9 cellular contexts compared by ENCODE assay signal in genomic region chr17:16989230-16989952, GRCh38. TPM values are rescaled to one million over a fixed set of nuclear protein-coding genes. Genes with fewer than 3 reads are reported as not detected.
A peak's percentile ranks its signal among the peaks of the same experiment; 100 is the strongest.
DNase-seq lines count a peak whose midpoint lies in the region; ATAC-seq and TF ChIP-seq lines count a peak whose summit lies in the region.
"Had no signal": no experiment of that assay in that cellular context is flagged by ENCODE, and none has a peak within 500 bp of the region (broad histone marks: within the 10 kb centered on the region; RNA-seq: fewer than 3 reads in every experiment).

No MANE protein-coding gene starts in this region.

- no TSS peak for BruUV-seq in PC-3 (replicated peaks; lab: Mats Ljungman, UMichigan)

- no peaks in the 10 kb centered on the region for H4K20me1 ChIP-seq in PC-3 (ENCODE audit: low read length)

- peak overlapping the region; percentile 49; the same call in 1 of the 2 replicates for H3K4me3 ChIP-seq in GM08714 (ENCODE audit: low read length)
- no peak overlapping the region for H3K4me3 ChIP-seq in colonic mucosa
- no peak overlapping the region for H3K4me3 ChIP-seq in PC-3 (ENCODE audit: low read length)
- H3K4me3 ChIP-seq: thoracic aorta had no signal

- H3K4me2 ChIP-seq in PC-3 (ENCODE audit: low read length), result no peak overlapping the region

- peak; percentile 56 for DNase-seq in colonic mucosa
- DNase-seq in NCI-H1048 (lab: John Stamatoyannopoulos, UW), result no peak
- no peak for DNase-seq in NCI-H446 (lab: John Stamatoyannopoulos, UW)
- no peak for DNase-seq in posterior cingulate gyrus
- DNase-seq in PC-3, result no peak

- H3K27ac ChIP-seq in colonic mucosa (peak overlapping the region; percentile 46), PC-3 (ENCODE audit: low read length) (no peak overlapping the region)
- H3K27ac ChIP-seq: thoracic aorta had no signal

- no peak overlapping the region for H2AFZ ChIP-seq in PC-3 (ENCODE audit: low read length)

- no peaks in the 10 kb centered on the region for H3K27me3 ChIP-seq in colonic mucosa
- H3K27me3 ChIP-seq in PC-3 (ENCODE audit: low read length), result no peaks in the 10 kb centered on the region

- H3K4me1 ChIP-seq in colonic mucosa, result peaks cover 8% of the 10 kb centered on the region
- H3K4me1 ChIP-seq in PC-3 (ENCODE audit: insufficient read depth, low read length), result peaks cover 3% of the 10 kb centered on the region; the same call in 1 of the 2 replicates

- H3F3A ChIP-seq in PC-3 (ENCODE audit: low read length, unreplicated experiment), result no peaks in the 10 kb centered on the region

- no peaks in the 10 kb centered on the region for H3K36me3 ChIP-seq in colonic mucosa
- no peaks in the 10 kb centered on the region for H3K36me3 ChIP-seq in PC-3 (ENCODE audit: low read depth, low read length)
- H3K36me3 ChIP-seq: thoracic aorta had no signal

- H3K79me2 ChIP-seq in PC-3 (ENCODE audit: low read length), result no peaks in the 10 kb centered on the region

- H3K9me3 ChIP-seq in colonic mucosa (no peaks in the 10 kb centered on the region), PC-3 (ENCODE audit: low read length) (no peaks in the 10 kb centered on the region)
- H3K9me3 ChIP-seq: thoracic aorta had no signal

- no peak overlapping the region for H3K9ac ChIP-seq in colonic mucosa (ENCODE audit: low read depth in 2 of 2, low read length in 2 of 2)
- H3K9ac ChIP-seq in PC-3 (ENCODE audit: low read length), result no peak overlapping the region

- H3K9me2 ChIP-seq in PC-3 (replicated peaks; ENCODE audit: low read length), result no peaks in the 10 kb centered on the region

- POLR2A ChIA-PET in PC-3 (lab: Charles Lee; ENCODE audit: unreplicated experiment), result no interaction called here

- intact Hi-C loops in colonic mucosa (cut with DNase I), result loop anchor here (5.0 kb wide), 1 partner anchor 72 kb away; no protein-coding TSS in a partner anchor
- intact Hi-C loops in posterior cingulate gyrus (cut with DNase I), result no loop called here
- intact Hi-C loops in PC-3 (cut with micrococcal nuclease), result no loop called here

- peak; percentile 40 for ATAC-seq in GM19397 (IDR thresholded peaks at IDR 0.05; ENCODE audit: unreplicated experiment)
- peak; percentile 28 for ATAC-seq in HG03439 (IDR thresholded peaks at IDR 0.05; ENCODE audit: unreplicated experiment)
- ATAC-seq in PC-3, result no peak

- TF ChIP-seq CTCF in colonic mucosa (IDR thresholded peaks at IDR 0.05) (no peak), PC-3 (conservative IDR thresholded peaks at IDR 0.05; ENCODE audit: low read depth, low read length) (no peak)

- CTCF ChIA-PET in PC-3 (lab: Charles Lee), result no interaction called here

RNA-seq across cellular contexts. Expression of gene TNFRSF13B, which starts 17.5 kb away (rescaled TPM):
- total RNA-seq in colonic mucosa (1 to 10 TPM in 1 of 2 donors, under 1 TPM in 1; 0.42 to 1.1 TPM), PC-3 (2014; rRNA removed) (not detected in 2 replicates)
- total RNA-seq: thoracic aorta had no signal

RNA-seq across cellular contexts. Expression of gene MPRIP, which starts 52.9 kb away (rescaled TPM):
- total RNA-seq in colonic mucosa (100 to 1,000 TPM; 146 to 211 TPM), PC-3 (2014; rRNA removed) (1,274 and 1,459 TPM in 2 replicates)
